Comparison of ENCODE assay signal across 26 cellular contexts in genomic region chr3:149010966-149011365, GRCh38. TPM values are rescaled to one million over a fixed set of nuclear protein-coding genes. Genes with fewer than 3 reads are reported as not detected.
A peak's percentile ranks its signal among the peaks of the same experiment; 100 is the strongest.
DNase-seq lines count a peak whose midpoint lies in the region; ATAC-seq and TF ChIP-seq lines count a peak whose summit lies in the region.
"Had no signal": no experiment of that assay in that cellular context is flagged by ENCODE, and none has a peak within 500 bp of the region (broad histone marks: within the 10 kb centered on the region; RNA-seq: fewer than 3 reads in every experiment).

No MANE protein-coding gene starts in this region.

- peaks cover 75% of the 10 kb centered on the region for H3K36me3 Mint-ChIP-seq in activated CD4-positive, alpha-beta memory T cell treated with anti-CD3 and anti-CD28 coated beads, Interleukin-2, amount 10 ng/mL, durations not matched to agents 7 days and 5 days (ENCODE audit: low read depth)
- H3K36me3 Mint-ChIP-seq in activated CD4-positive, alpha-beta memory T cell treated with anti-CD3 and anti-CD28 coated beads for 36 hours, result peaks cover 52% of the 10 kb centered on the region
- peaks cover 40 to 68% (median 52%) of the 10 kb centered on the region in 3 donors for H3K36me3 Mint-ChIP-seq in immature natural killer cell

- no peak overlapping the region for H3K4me3 Mint-ChIP-seq in activated CD4-positive, alpha-beta memory T cell treated with anti-CD3 and anti-CD28 coated beads, Interleukin-2, amount 10 ng/mL, durations not matched to agents 7 days and 5 days
- H3K4me3 Mint-ChIP-seq in activated CD4-positive, alpha-beta memory T cell treated with anti-CD3 and anti-CD28 coated beads for 36 hours, result no peak overlapping the region
- H3K4me3 Mint-ChIP-seq in immature natural killer cell, result peak overlapping the region in 3 of 5 donors; percentile 50 to 74 (median 68)
- H3K4me3 Mint-ChIP-seq: T-helper 2 cell treated with Interferon-gamma antibody and Interleukin-4, amounts not matched to agents 5 μg/mL and 100 μg/mL, for 36 hours; type B pancreatic cell had no signal

- intact Hi-C loops in activated CD4-positive, alpha-beta memory T cell treated with anti-CD3 and anti-CD28 coated beads for 36 hours (cut with micrococcal nuclease), result no loop called here
- intact Hi-C loops in testis (cut with DNase I; ENCODE audit: low total_unique reads), result no loop called here

- no peaks in the 10 kb centered on the region for H3K9me3 Mint-ChIP-seq in activated CD4-positive, alpha-beta memory T cell treated with anti-CD3 and anti-CD28 coated beads, Interleukin-2, amount 10 ng/mL, durations not matched to agents 7 days and 5 days
- no peaks in the 10 kb centered on the region for H3K9me3 Mint-ChIP-seq in activated CD4-positive, alpha-beta memory T cell treated with anti-CD3 and anti-CD28 coated beads for 36 hours
- no peaks in the 10 kb centered on the region for H3K9me3 Mint-ChIP-seq in immature natural killer cell
- H3K9me3 Mint-ChIP-seq: T-helper 2 cell treated with Interferon-gamma antibody and Interleukin-4, amounts not matched to agents 5 μg/mL and 100 μg/mL, for 36 hours; type B pancreatic cell had no signal

- no peak for DNase-seq in activated CD4-positive, alpha-beta memory T cell treated with anti-CD3 and anti-CD28 coated beads, Interleukin-2, amount 10 ng/mL, durations not matched to agents 7 days and 5 days
- DNase-seq in activated CD4-positive, alpha-beta memory T cell treated with anti-CD3 and anti-CD28 coated beads for 36 hours, result no peak
- DNase-seq in SK-MEL-5 (ENCODE audit: low read depth, low spot score), result peak; percentile 87
- DNase-seq in immature natural killer cell, result no peak
- DNase-seq in testis, result no peak
- DNase-seq: activated CD8-positive, alpha-beta memory T cell treated with anti-CD3 and anti-CD28 coated beads, Interleukin-2, amount 50 U/mL, for 4 hours; activated gamma-delta T cell; amniotic stem cell; DMS 273 treated with DMSO at 0.1 percent for 48 hours; effector CD4-positive, alpha-beta T cell; left lung; mucosa of descending colon; NCI-H1436 treated with DMSO at 0.1 percent for 48 hours; NCI-H2171 treated with DMSO at 0.1 percent for 48 hours; NCI-H774; stimulated activated naive CD4-positive, alpha-beta T cell treated with Interleukin-2 at 50 U/mL for 16 hours had no signal

- H3K27me3 Mint-ChIP-seq in activated CD4-positive, alpha-beta memory T cell treated with anti-CD3 and anti-CD28 coated beads, Interleukin-2, amount 10 ng/mL, durations not matched to agents 7 days and 5 days, result no peaks in the 10 kb centered on the region
- H3K27me3 Mint-ChIP-seq in activated CD4-positive, alpha-beta memory T cell treated with anti-CD3 and anti-CD28 coated beads for 36 hours, result no peaks in the 10 kb centered on the region
- H3K27me3 Mint-ChIP-seq in immature natural killer cell (ENCODE audit: low read depth in 3 of 3), result peaks cover 2 to 14% (median 12%) of the 10 kb centered on the region in 3 donors
- H3K27me3 Mint-ChIP-seq: type B pancreatic cell had no signal

- POLR2A ChIA-PET in activated CD4-positive, alpha-beta memory T cell treated with anti-CD3 and anti-CD28 coated beads, Interleukin-2, amount 10 ng/mL, durations not matched to agents 7 days and 5 days (lab: Charles Lee), result interaction anchor here (2.5 kb wide), 1 partner anchor 19 kb away, joined by 38 read pairs; the partner anchor contains the start of gene GYG1
- POLR2A ChIA-PET in activated CD4-positive, alpha-beta memory T cell treated with anti-CD3 and anti-CD28 coated beads for 36 hours (lab: Charles Lee), result no interaction called here

- CTCF ChIA-PET in activated CD4-positive, alpha-beta memory T cell treated with anti-CD3 and anti-CD28 coated beads, Interleukin-2, amount 10 ng/mL, durations not matched to agents 7 days and 5 days (lab: Charles Lee), result no interaction called here
- CTCF ChIA-PET in activated CD4-positive, alpha-beta memory T cell treated with anti-CD3 and anti-CD28 coated beads for 36 hours (lab: Charles Lee), result no interaction called here

- TF ChIP-seq POLR2A in testis (IDR thresholded peaks at IDR 0.05), result no peak

- TF ChIP-seq CTCF in testis (IDR thresholded peaks at IDR 0.05), result no peak

- WGBS in testis, 2 donors, result 49 to 53% methylated on average over 2 of the region's 2 CpGs

- peaks cover 52% of the 10 kb centered on the region for H3K4me1 Mint-ChIP-seq in activated CD4-positive, alpha-beta memory T cell treated with anti-CD3 and anti-CD28 coated beads, Interleukin-2, amount 10 ng/mL, durations not matched to agents 7 days and 5 days
- H3K4me1 Mint-ChIP-seq in activated CD4-positive, alpha-beta memory T cell treated with anti-CD3 and anti-CD28 coated beads for 36 hours (ENCODE audit: low read depth), result peaks cover 11% of the 10 kb centered on the region
- peaks cover 64 to 87% of the 10 kb centered on the region in 2 donors for H3K4me1 Mint-ChIP-seq in immature natural killer cell

- ATAC-seq in GM21367 (IDR thresholded peaks at IDR 0.05; ENCODE audit: unreplicated experiment), result no peak
- no peak for ATAC-seq in HG03025 (IDR thresholded peaks at IDR 0.05; ENCODE audit: low FRiP score, unreplicated experiment)
- no peak for ATAC-seq in GM18868 (IDR thresholded peaks at IDR 0.05; ENCODE audit: unreplicated experiment)
- ATAC-seq: A549, left lung, mucosa of descending colon had no signal

- no peaks in the 10 kb centered on the region for H3K9me3 ChIP-seq in testis
- H3K9me3 ChIP-seq: A549; BLaER1 treated with 17β-estradiol and CSF1 and Interleukin-3, amounts not matched to agents 10 nM and 100 nM; HAP-1; left lung; mucosa of descending colon; right atrium auricular region; SJSA1 had no signal

- peak overlapping the region; percentile 82 to 84 for H3K27ac ChIP-seq in testis
- H3K27ac ChIP-seq: A549; BLaER1 treated with 17β-estradiol and CSF1 and Interleukin-3, amounts not matched to agents 10 nM and 100 nM; SJSA1 had no signal

- H3K4me1 ChIP-seq in testis, result peaks cover 48% of the 10 kb centered on the region
- H3K4me1 ChIP-seq: A549, HAP-1, SJSA1 had no signal

- in situ Hi-C loops in SK-MEL-5 (cut with HindIII; ENCODE audit: low pct_unique_long_range_greater_than_20kb, low sequenced_read_pairs), result no loop called here

- H3K4me3 ChIP-seq in testis, result no peak overlapping the region
- H3K4me3 ChIP-seq: A549; BLaER1 treated with 17β-estradiol and CSF1 and Interleukin-3, amounts not matched to agents 10 nM and 100 nM; HAP-1; left lung; mucosa of descending colon; right atrium auricular region; SJSA1 had no signal

- H3K27me3 ChIP-seq in testis, result no peaks in the 10 kb centered on the region
- H3K27me3 ChIP-seq: BLaER1 treated with 17β-estradiol and CSF1 and Interleukin-3, amounts not matched to agents 10 nM and 100 nM; left lung; right atrium auricular region; SJSA1 had no signal

- H3K36me3 ChIP-seq in testis (ENCODE audit: low read depth, missing control alignments), result no peaks in the 10 kb centered on the region

- H3K27ac Mint-ChIP-seq in activated CD4-positive, alpha-beta memory T cell treated with anti-CD3 and anti-CD28 coated beads, Interleukin-2, amount 10 ng/mL, durations not matched to agents 7 days and 5 days, result peak overlapping the region; percentile 88
- no peak overlapping the region for H3K27ac Mint-ChIP-seq in activated CD4-positive, alpha-beta memory T cell treated with anti-CD3 and anti-CD28 coated beads for 36 hours
- H3K27ac Mint-ChIP-seq in immature natural killer cell, result peak overlapping the region; percentile 91 to 98 (median 96)
- H3K27ac Mint-ChIP-seq: T-helper 2 cell treated with Interferon-gamma antibody and Interleukin-4, amounts not matched to agents 5 μg/mL and 100 μg/mL, for 36 hours; type B pancreatic cell had no signal

RNA-seq across cellular contexts. Expression of gene GYG1, which starts 19.6 kb away (rescaled TPM):
- 10 to 100 TPM; 44.5 to 46.5 TPM for total RNA-seq in activated CD4-positive, alpha-beta memory T cell treated with anti-CD3 and anti-CD28 coated beads, Interleukin-2, amount 10 ng/mL, durations not matched to agents 7 days and 5 days
- total RNA-seq in activated CD4-positive, alpha-beta memory T cell treated with anti-CD3 and anti-CD28 coated beads for 36 hours, result 10 to 100 TPM; 21.5 to 22.1 TPM
- total RNA-seq in SK-MEL-5 (2014; rRNA removed; shearing (Covaris generic)), result 35.0 and 35.3 TPM in 2 replicates
- polyA plus RNA-seq in SK-MEL-5 (2015; cell fraction: cytosol; rRNA removed), result 49.7 and 107 TPM in 2 replicates
- polyA plus RNA-seq in SK-MEL-5 (2015; cell fraction: nucleus; rRNA removed), result 27.6 and 28.6 TPM in 2 replicates
- polyA plus RNA-seq in immature natural killer cell (100 to 1,000 TPM in 1 of 3 donors, 10 to 100 TPM in 2; 73.5 to 102 (median 91.8) TPM), testis (ENCODE audit: insufficient read depth, low read depth, low replicate concordance) (303 TPM)
- total RNA-seq in testis, result 100 to 1,000 TPM; 128 to 138 TPM

Comparison
In these comparisons a context has a peak if more than half of its experiments do, and no peak if none do; other contexts are left out.
1. H3K4me3 Mint-ChIP-seq: peak in immature natural killer cell (3 of 5); none in activated CD4-positive, alpha-beta memory T cell treated with anti-CD3 and anti-CD28 coated beads, Interleukin-2, amount 10 ng/mL, durations not matched to agents 7 days and 5 days (single experiment) and activated CD4-positive, alpha-beta memory T cell treated with anti-CD3 and anti-CD28 coated beads for 36 hours (single experiment).